ENCODE assay signal across 6 cellular contexts in the genomic region with DNA sequence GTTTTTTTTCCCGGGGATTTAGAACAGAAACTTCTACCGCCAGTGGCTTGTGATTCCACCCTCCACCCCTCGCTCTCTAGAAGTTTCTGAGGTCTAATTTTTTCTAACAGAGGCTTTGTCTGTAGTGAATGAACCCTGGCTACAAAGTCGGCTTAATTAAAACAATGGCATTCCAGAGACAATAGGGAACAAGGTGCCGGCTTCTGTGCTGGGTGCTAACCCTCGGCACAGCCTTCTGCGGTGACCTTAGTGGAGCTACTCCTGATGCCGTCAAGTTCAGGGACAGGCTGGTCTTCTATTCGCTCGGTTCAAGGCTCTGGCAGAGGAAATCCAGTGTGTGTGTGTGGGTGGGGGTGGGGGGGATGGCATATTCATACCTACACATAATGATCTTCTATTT. TPM values are rescaled to one million over a fixed set of nuclear protein-coding genes. Genes with fewer than 3 reads are reported as not detected.
"Had no signal": no experiment of that assay in that cellular context is flagged by ENCODE, and none has a peak within 500 bp of the region (broad histone marks: within the 10 kb centered on the region; RNA-seq: fewer than 3 reads in every experiment).

No MANE protein-coding gene starts in this region.

- H3K27ac Mint-ChIP-seq: H9 had no signal

- H3K27ac ChIP-seq: GM23248 had no signal

- DNase-seq: GM23248, H9, HCEC 1CT, IMR-90 had no signal

- H3K4me3 Mint-ChIP-seq: H9 had no signal

- H2AFZ ChIP-seq: GM23248 had no signal

- H3K9me3 Mint-ChIP-seq: H9 had no signal

- H3K4me3 ChIP-seq: GM23248 had no signal

- H3K9ac ChIP-seq: GM23248 had no signal

RNA-seq across cellular contexts. Expression of gene ENO4, which starts 32.1 kb away (rescaled TPM):
- total RNA-seq: H1, HT-29 had no signal
